8 cellular contexts compared by ENCODE assay signal in genomic region chr12:53352331-53353258, GRCh38. TPM values are rescaled to one million over a fixed set of nuclear protein-coding genes. Genes with fewer than 3 reads are reported as not detected.
DNase-seq lines count a peak whose midpoint lies in the region; ATAC-seq and TF ChIP-seq lines count a peak whose summit lies in the region.

No MANE protein-coding gene starts in this region.

- no peaks in the 10 kb centered on the region for H3K27me3 Mint-ChIP-seq in T-helper 1 cell treated with Interleukin-12 subunit alpha and Interleukin-12 subunit beta and Interleukin-4 antibody, amounts not matched to agents 30 μg/mL and 1 μg/mL, for 36 hours (ENCODE audit: low read depth)

- no peak overlapping the region for H3K4me3 ChIP-seq in HEK293 (ENCODE audit: low read depth, low read length)
- no peak overlapping the region for H3K4me3 ChIP-seq in retinal pigment epithelial cell (ENCODE audit: low read length)

- H3K36me3 ChIP-seq in HEK293 (ENCODE audit: control insufficient read depth in 2 of 2, insufficient read depth in 1 of 2, low read length in 2 of 2), result no peaks in the 10 kb centered on the region

- H3K36me3 Mint-ChIP-seq in T-helper 1 cell treated with Interleukin-12 subunit alpha and Interleukin-12 subunit beta and Interleukin-4 antibody, amounts not matched to agents 30 μg/mL and 1 μg/mL, for 36 hours (ENCODE audit: low read depth), result no peaks in the 10 kb centered on the region

- intact Hi-C loops in left ventricle myocardium superior (cut with micrococcal nuclease), result no loop called here

- CTCF ChIA-PET in HEK293 (lab: Yijun Ruan, JAX), result interaction anchor here (0.6 to 6.6 kb wide), 61 partner anchors 9 to 298 kb away, joined by 3 to 134 read pairs (median 5); partner anchors contain the start of genes AAAS, AMHR2, ESPL1 and MAP3K12

- no peaks in the 10 kb centered on the region for H3K4me1 ChIP-seq in HEK293 (ENCODE audit: control insufficient read depth, insufficient read depth, low read length)

- DNase-seq in EH (ENCODE audit: low read depth) (peak; percentile 87), NCI-H187 (lab: John Stamatoyannopoulos, UW) (peak; percentile 67), amniotic epithelial cell (ENCODE audit: low read depth) (peak; percentile 76), left ventricle myocardium superior (peak; percentile 74), retinal pigment epithelial cell (ENCODE audit: low read depth) (no peak)

- H3K27ac Mint-ChIP-seq in T-helper 1 cell treated with Interleukin-12 subunit alpha and Interleukin-12 subunit beta and Interleukin-4 antibody, amounts not matched to agents 30 μg/mL and 1 μg/mL, for 36 hours, result peak overlapping the region; percentile 28

- H3K9me3 Mint-ChIP-seq in T-helper 1 cell treated with Interleukin-12 subunit alpha and Interleukin-12 subunit beta and Interleukin-4 antibody, amounts not matched to agents 30 μg/mL and 1 μg/mL, for 36 hours, result no peaks in the 10 kb centered on the region

- POLR2A ChIA-PET in HEK293 (lab: Yijun Ruan, JAX), result interaction anchor here (0.6 to 2.4 kb wide), 7 partner anchors 27 to 149 kb away, joined by 3 to 17 read pairs (median 4); partner anchors contain the start of genes PFDN5, SP1 and TARBP2

- H3K4me1 Mint-ChIP-seq in T-helper 1 cell treated with Interleukin-12 subunit alpha and Interleukin-12 subunit beta and Interleukin-4 antibody, amounts not matched to agents 30 μg/mL and 1 μg/mL, for 36 hours (ENCODE audit: low read depth), result peaks cover 10% of the 10 kb centered on the region

- ATAC-seq in left ventricle myocardium superior, result peak; percentile 98
- ATAC-seq in GM18861 (IDR thresholded peaks at IDR 0.05; ENCODE audit: unreplicated experiment), result no peak

- no peak overlapping the region for H3K4me3 Mint-ChIP-seq in T-helper 1 cell treated with Interleukin-12 subunit alpha and Interleukin-12 subunit beta and Interleukin-4 antibody, amounts not matched to agents 30 μg/mL and 1 μg/mL, for 36 hours

- no peaks in the 10 kb centered on the region for H3K9me3 ChIP-seq in HEK293 (ENCODE audit: control insufficient read depth, insufficient read depth, low read depth, low read length)

- no peak overlapping the region for H3K27ac ChIP-seq in HEK293 (ENCODE audit: extremely low read depth, low read depth, low read length)

- peak; percentile 71; the same call in 1 of the 2 replicates for TF ChIP-seq CTCF in HEK293 (tag by site-specific recombination; IDR thresholded peaks at IDR 0.05)
- TF ChIP-seq CTCF in retinal pigment epithelial cell (conservative IDR thresholded peaks at IDR 0.05; ENCODE audit: low read depth, low read length), result peak; percentile 84

TF ChIP-seq in HEK293, 187 proteins besides CTCF, POLR2A, EP300 and RAD21 (continues in another document):
- TF ChIP-seq ZSCAN4 (tag by site-specific recombination; IDR thresholded peaks at IDR 0.05) (no peak), ZNF426 (tag by site-specific recombination; IDR thresholded peaks at IDR 0.05) (no peak), KLF1 (tag by site-specific recombination; IDR thresholded peaks at IDR 0.05) (no peak), ZNF645 (tag by site-specific recombination; IDR thresholded peaks at IDR 0.05) (no peak), SP3 (tag by site-specific recombination; IDR thresholded peaks at IDR 0.05) (no peak), ZNF19 (tag by site-specific recombination; IDR thresholded peaks at IDR 0.05; ENCODE audit: low read depth) (no peak), ZNF560 (tag by site-specific recombination; IDR thresholded peaks at IDR 0.05; ENCODE audit: borderline replicate concordance) (no peak), ZNF138 (tag by site-specific recombination; IDR thresholded peaks at IDR 0.05; ENCODE audit: borderline replicate concordance) (no peak), ZNF664 (tag by site-specific recombination; IDR thresholded peaks at IDR 0.05) (peak; percentile 90; the same call in 1 of the 2 replicates), ZNF391 (tag by site-specific recombination; IDR thresholded peaks at IDR 0.05; ENCODE audit: borderline replicate concordance, low read depth) (peak; percentile 27; the same call in 1 of the 2 replicates), ZFP69B (tag by site-specific recombination; IDR thresholded peaks at IDR 0.05) (0 out of 2 replicates have a peak, but pooled peaks have one; percentile 20), KLF8 (tag by site-specific recombination; IDR thresholded peaks at IDR 0.05) (0 out of 2 replicates have a peak, but pooled peaks have one; percentile 19), ZNF514 (tag by site-specific recombination; IDR thresholded peaks at IDR 0.05) (no peak), ZBTB17 (tag by site-specific recombination; IDR thresholded peaks at IDR 0.05) (0 out of 2 replicates have a peak, but pooled peaks have one; percentile 53)
- TF ChIP-seq, protein P1, sequence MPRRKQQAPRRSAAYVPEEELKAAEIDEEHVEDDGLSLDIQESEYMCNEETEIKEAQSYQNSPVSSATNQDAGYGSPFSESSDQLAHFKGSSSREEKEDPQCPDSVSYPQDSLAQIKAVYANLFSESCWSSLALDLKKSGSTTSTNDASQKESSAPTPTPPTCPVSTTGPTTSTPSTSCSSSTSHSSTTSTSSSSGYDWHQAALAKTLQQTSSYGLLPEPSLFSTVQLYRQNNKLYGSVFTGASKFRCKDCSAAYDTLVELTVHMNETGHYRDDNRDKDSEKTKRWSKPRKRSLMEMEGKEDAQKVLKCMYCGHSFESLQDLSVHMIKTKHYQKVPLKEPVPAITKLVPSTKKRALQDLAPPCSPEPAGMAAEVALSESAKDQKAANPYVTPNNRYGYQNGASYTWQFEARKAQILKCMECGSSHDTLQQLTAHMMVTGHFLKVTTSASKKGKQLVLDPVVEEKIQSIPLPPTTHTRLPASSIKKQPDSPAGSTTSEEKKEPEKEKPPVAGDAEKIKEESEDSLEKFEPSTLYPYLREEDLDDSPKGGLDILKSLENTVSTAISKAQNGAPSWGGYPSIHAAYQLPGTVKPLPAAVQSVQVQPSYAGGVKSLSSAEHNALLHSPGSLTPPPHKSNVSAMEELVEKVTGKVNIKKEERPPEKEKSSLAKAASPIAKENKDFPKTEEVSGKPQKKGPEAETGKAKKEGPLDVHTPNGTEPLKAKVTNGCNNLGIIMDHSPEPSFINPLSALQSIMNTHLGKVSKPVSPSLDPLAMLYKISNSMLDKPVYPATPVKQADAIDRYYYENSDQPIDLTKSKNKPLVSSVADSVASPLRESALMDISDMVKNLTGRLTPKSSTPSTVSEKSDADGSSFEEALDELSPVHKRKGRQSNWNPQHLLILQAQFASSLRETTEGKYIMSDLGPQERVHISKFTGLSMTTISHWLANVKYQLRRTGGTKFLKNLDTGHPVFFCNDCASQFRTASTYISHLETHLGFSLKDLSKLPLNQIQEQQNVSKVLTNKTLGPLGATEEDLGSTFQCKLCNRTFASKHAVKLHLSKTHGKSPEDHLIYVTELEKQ (tag by site-specific recombination; IDR thresholded peaks at IDR 0.05; ENCODE audit: borderline replicate concordance), result no peak
- TF ChIP-seq, protein P2, sequence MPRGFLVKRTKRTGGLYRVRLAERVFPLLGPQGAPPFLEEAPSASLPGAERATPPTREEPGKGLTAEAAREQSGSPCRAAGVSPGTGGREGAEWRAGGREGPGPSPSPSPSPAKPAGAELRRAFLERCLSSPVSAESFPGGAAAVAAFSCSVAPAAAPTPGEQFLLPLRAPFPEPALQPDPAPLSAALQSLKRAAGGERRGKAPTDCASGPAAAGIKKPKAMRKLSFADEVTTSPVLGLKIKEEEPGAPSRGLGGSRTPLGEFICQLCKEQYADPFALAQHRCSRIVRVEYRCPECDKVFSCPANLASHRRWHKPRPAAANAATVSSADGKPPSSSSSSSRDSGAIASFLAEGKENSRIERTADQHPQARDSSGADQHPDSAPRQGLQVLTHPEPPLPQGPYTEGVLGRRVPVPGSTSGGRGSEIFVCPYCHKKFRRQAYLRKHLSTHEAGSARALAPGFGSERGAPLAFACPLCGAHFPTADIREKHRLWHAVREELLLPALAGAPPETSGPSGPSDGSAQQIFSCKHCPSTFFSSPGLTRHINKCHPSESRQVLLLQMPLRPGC (tag by site-specific recombination; IDR thresholded peaks at IDR 0.05), result no peak
- TF ChIP-seq, protein P3, sequence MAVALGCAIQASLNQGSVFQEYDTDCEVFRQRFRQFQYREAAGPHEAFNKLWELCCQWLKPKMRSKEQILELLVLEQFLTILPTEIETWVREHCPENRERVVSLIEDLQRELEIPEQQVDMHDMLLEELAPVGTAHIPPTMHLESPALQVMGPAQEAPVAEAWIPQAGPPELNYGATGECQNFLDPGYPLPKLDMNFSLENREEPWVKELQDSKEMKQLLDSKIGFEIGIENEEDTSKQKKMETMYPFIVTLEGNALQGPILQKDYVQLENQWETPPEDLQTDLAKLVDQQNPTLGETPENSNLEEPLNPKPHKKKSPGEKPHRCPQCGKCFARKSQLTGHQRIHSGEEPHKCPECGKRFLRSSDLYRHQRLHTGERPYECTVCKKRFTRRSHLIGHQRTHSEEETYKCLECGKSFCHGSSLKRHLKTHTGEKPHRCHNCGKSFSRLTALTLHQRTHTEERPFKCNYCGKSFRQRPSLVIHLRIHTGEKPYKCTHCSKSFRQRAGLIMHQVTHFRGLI (tag by site-specific recombination; IDR thresholded peaks at IDR 0.05), result no peak

RNA-seq across cellular contexts. Expression of gene SP7, which starts 16.4 kb away (rescaled TPM):
- total RNA-seq in left ventricle myocardium superior, result not detected

RNA-seq across cellular contexts. Expression of gene SP1, which starts 27.4 kb away (rescaled TPM):
- total RNA-seq in left ventricle myocardium superior, result 30.1 TPM

RNA-seq across cellular contexts. Expression of gene AAAS, which starts 31.2 kb away (rescaled TPM):
- 39.4 TPM for total RNA-seq in left ventricle myocardium superior

RNA-seq across cellular contexts. Expression of gene MYG1, which starts 53.1 kb away (rescaled TPM):
- total RNA-seq in left ventricle myocardium superior, result 42.5 TPM

RNA-seq across cellular contexts. Expression of gene PFDN5, which starts 57.3 kb away (rescaled TPM):
- total RNA-seq in left ventricle myocardium superior, result 374 TPM
